ENCODE assay signal across 27 cellular contexts in the genomic region with DNA sequence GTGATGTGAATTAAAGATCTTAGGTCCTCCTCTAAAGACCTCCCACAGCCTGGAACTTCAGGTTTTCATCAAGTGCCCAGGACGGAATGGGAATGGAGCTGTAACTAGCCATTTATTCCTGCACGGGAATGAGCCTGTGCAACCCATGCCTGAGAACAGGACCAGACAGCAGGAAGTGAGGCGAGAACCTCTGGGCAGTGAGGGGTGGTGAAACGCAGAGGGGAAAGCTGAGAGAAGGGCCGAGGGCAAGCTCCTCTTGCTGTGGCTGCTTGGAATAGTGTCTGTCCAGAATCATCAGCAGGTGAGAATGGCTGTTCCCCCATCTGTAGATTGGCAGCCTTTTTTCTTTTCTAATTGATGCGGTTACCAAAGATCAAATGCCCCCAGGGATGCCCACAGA.
"Had no signal": no experiment of that assay in that cellular context is flagged by ENCODE, and none has a peak within 500 bp of the region (broad histone marks: within the 10 kb centered on the region; RNA-seq: fewer than 3 reads in every experiment).

No MANE protein-coding gene starts in this region.

- H3K4me3 Mint-ChIP-seq: activated CD4-positive, alpha-beta T cell treated with anti-CD3 and anti-CD28 coated beads for 36 hours; activated CD8-positive, alpha-beta T cell treated with anti-CD3 and anti-CD28 coated beads for 36 hours; T-cell had no signal

- H3K27ac ChIP-seq: SK-N-MC, VCaP had no signal

- H3K4me3 ChIP-seq: MG63, SK-N-MC had no signal

- H3K27me3 ChIP-seq: MG63 had no signal

- H3K36me3 ChIP-seq: MG63 had no signal

- H3K27ac Mint-ChIP-seq: activated CD4-positive, alpha-beta T cell treated with anti-CD3 and anti-CD28 coated beads for 36 hours; activated CD8-positive, alpha-beta T cell treated with anti-CD3 and anti-CD28 coated beads for 36 hours; activated naive CD4-positive, alpha-beta T cell treated with anti-CD3 and anti-CD28 coated beads, Interleukin-2, amount 50 U/mL, for 72 hours; T-cell had no signal

- DNase-seq: activated CD4-positive, alpha-beta T cell treated with anti-CD3 and anti-CD28 coated beads for 36 hours; activated CD4-positive, alpha-beta T cell treated with anti-CD3 and anti-CD28 coated beads, Interleukin-2, amount 50 U/mL, for 1 hour; activated CD8-positive, alpha-beta memory T cell treated with anti-CD3 and anti-CD28 coated beads, Interleukin-2, amount 50 U/mL, for 48 hours; activated CD8-positive, alpha-beta T cell treated with anti-CD3 and anti-CD28 coated beads for 36 hours; activated T-cell treated with anti-CD3 and anti-CD28 coated beads, Interleukin-2, amount 50 U/mL, for 1 hour; anterior cingulate cortex; central memory CD4-positive, alpha-beta T cell; MG63; MV-4-11; NCI-H1092 treated with DMSO at 0.1 percent for 48 hours; NCI-H1417 treated with DMSO at 0.1 percent for 48 hours; NCI-H1694; NCI-H2029; NCI-H2107; NCI-H2171 treated with DMSO at 0.1 percent for 48 hours; NCI-H345; NCI-H510A; NCI-H526 treated with DMSO at 0.1 percent for 48 hours; NK-92 treated with Interleukin-12 subunit alpha and Interleukin-12 subunit beta, amount 100 ng/mL, for 24 hours; OCI-M1; RPMI8226; T-cell had no signal

- H3K36me3 Mint-ChIP-seq: T-cell had no signal

- H3K9me3 Mint-ChIP-seq: T-cell had no signal

- H3K9me3 ChIP-seq: MG63 had no signal

- ATAC-seq: activated CD4-positive, alpha-beta T cell treated with anti-CD3 and anti-CD28 coated beads for 36 hours; activated CD8-positive, alpha-beta T cell treated with anti-CD3 and anti-CD28 coated beads for 36 hours; activated naive CD4-positive, alpha-beta T cell treated with anti-CD3 and anti-CD28 coated beads, Interleukin-2, amount 50 U/mL, for 72 hours; Panc1; Right ventricle myocardium inferior; T-cell had no signal
